In the genomic region with DNA sequence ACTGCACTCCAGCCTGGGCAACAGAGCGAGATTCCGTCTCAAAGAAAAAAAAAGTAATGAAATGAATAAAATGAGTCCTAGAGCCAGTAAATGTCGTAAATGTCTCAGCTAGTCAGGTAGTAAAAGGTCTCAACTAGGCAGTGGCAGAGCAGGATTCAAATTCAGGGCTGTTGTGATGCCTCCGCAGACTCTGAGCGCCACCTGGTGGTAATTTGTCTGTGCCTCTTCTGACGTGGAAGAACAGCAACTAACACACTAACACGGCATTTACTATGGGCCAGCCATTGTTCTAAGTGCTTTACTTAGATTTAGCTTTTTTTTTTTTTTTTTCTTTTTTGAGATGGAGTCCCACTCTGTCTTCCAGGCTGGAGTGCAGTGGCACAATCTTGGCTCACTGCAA, we compare ENCODE assay signal across 8 cellular contexts. TPM values are rescaled to one million over a fixed set of nuclear protein-coding genes. Genes with fewer than 3 reads are reported as not detected.
DNase-seq lines count a peak whose midpoint lies in the region; ATAC-seq and TF ChIP-seq lines count a peak whose summit lies in the region.

No MANE protein-coding gene starts in this region.

- no peaks in the 10 kb centered on the region for H4K20me1 ChIP-seq in DOHH2 (ENCODE audit: control insufficient read depth, insufficient read depth, low read depth, low read length)

- H3K4me1 ChIP-seq in DOHH2 (ENCODE audit: control insufficient read depth, low read length) (no peaks in the 10 kb centered on the region), cardiac muscle cell (ENCODE audit: low read depth) (no peaks in the 10 kb centered on the region), psoas muscle (no peaks in the 10 kb centered on the region), aorta (ENCODE audit: control insufficient read depth in 1 of 2, insufficient read depth in 2 of 2, low read length in 2 of 2) (no peaks in the 10 kb centered on the region)

- H3K27me3 ChIP-seq in DOHH2 (ENCODE audit: control insufficient read depth, low read length) (no peaks in the 10 kb centered on the region), MG63 (no peaks in the 10 kb centered on the region), cardiac muscle cell (no peaks in the 10 kb centered on the region), psoas muscle (ENCODE audit: insufficient read depth in 3 of 3, low read length in 2 of 3) (no peaks in the 10 kb centered on the region), aorta (ENCODE audit: control insufficient read depth in 1 of 2, insufficient read depth in 2 of 2, low read length in 1 of 2) (no peaks in the 10 kb centered on the region)

- no peaks in the 10 kb centered on the region for H3F3A ChIP-seq in DOHH2 (ENCODE audit: control insufficient read depth, insufficient read depth)

- no peak overlapping the region for H3K4me2 ChIP-seq in DOHH2 (ENCODE audit: low read length)

- DNase-seq in MG63 (peak; percentile 75), SKM-1 (lab: John Stamatoyannopoulos, UW; ENCODE audit: unreplicated experiment) (peak; percentile 46), cardiac muscle cell (ENCODE audit: low read depth in 1 of 2, low spot score in 1 of 2) (peak; percentile 70 to 92), psoas muscle (peak; percentile 61 to 82), aorta (peak; percentile 87 to 88)
- DNase-seq in activated naive CD4-positive, alpha-beta T cell treated with anti-CD3 and anti-CD28 coated beads, Interleukin-2, amount 50 U/mL, for 16 hours = peak; percentile 87

- intact Hi-C loops in psoas muscle (cut with DNase I) (loop anchor here (10.0 kb wide), 2 partner anchors 170 to 480 kb away; no protein-coding TSS in a partner anchor), aorta (cut with DNase I) (loop anchor here (5.0 to 10.0 kb wide), 3 partner anchors 170 to 480 kb away; no protein-coding TSS in a partner anchor)

- no peaks in the 10 kb centered on the region for H3K9me2 ChIP-seq in DOHH2 (replicated peaks; ENCODE audit: control insufficient read depth, low read length)

- H3K36me3 ChIP-seq in DOHH2 (ENCODE audit: control insufficient read depth, low read length) (no peaks in the 10 kb centered on the region), MG63 (no peaks in the 10 kb centered on the region), cardiac muscle cell (no peaks in the 10 kb centered on the region), psoas muscle (ENCODE audit: insufficient read depth in 1 of 2, low read depth in 1 of 2) (no peaks in the 10 kb centered on the region), aorta (ENCODE audit: control insufficient read depth in 1 of 2, insufficient read depth in 2 of 2, low read length in 1 of 2) (no peaks in the 10 kb centered on the region)

- no peaks in the 10 kb centered on the region for H3K79me2 ChIP-seq in DOHH2 (ENCODE audit: control insufficient read depth, low read length)

- H3K27ac ChIP-seq in DOHH2 (ENCODE audit: low read depth, low read length) (no peak overlapping the region), cardiac muscle cell (no peak overlapping the region), psoas muscle (no peak overlapping the region), aorta (ENCODE audit: low read depth in 1 of 2, low read length in 2 of 2) (no peak overlapping the region)

- H3K9me3 ChIP-seq in DOHH2 (ENCODE audit: control insufficient read depth, insufficient read depth, low read length) = no peaks in the 10 kb centered on the region
- H3K9me3 ChIP-seq in MG63 = no peaks in the 10 kb centered on the region
- H3K9me3 ChIP-seq in cardiac muscle cell (ENCODE audit: low read depth) = no peaks in the 10 kb centered on the region
- H3K9me3 ChIP-seq in psoas muscle = no peaks in the 10 kb centered on the region
- H3K9me3 ChIP-seq in aorta (ENCODE audit: control insufficient read depth, low read length) = no peaks in the 10 kb centered on the region

- WGBS in psoas muscle, 3 donors = 22 to 32% (median 27%) methylated on average over 7 of the region's 7 CpGs
- 22 to 28% methylated on average over 7 of the region's 7 CpGs for WGBS in aorta, 2 donors

- peak; percentile 81 for TF ChIP-seq CTCF in DOHH2 (IDR thresholded peaks at IDR 0.05; ENCODE audit: low read depth, low read length, poor library complexity, severe bottlenecking)
- peak; percentile 74 for TF ChIP-seq CTCF in cardiac muscle cell (IDR thresholded peaks at IDR 0.05; ENCODE audit: low read depth, low read length)
- peak; percentile 64 for TF ChIP-seq CTCF in psoas muscle (IDR thresholded peaks at IDR 0.05)

- ATAC-seq in psoas muscle = peak in 1 of 4 donors; percentile 47
- peak; percentile 68 for ATAC-seq in aorta (ENCODE audit: low FRiP score)
- no peak for ATAC-seq in GM21390 (IDR thresholded peaks at IDR 0.05; ENCODE audit: unreplicated experiment)

- H3K4me3 ChIP-seq in DOHH2 (ENCODE audit: low read length) = no peak overlapping the region
- H3K4me3 ChIP-seq in MG63 = no peak overlapping the region
- H3K4me3 ChIP-seq in cardiac muscle cell = no peak overlapping the region
- no peak overlapping the region for H3K4me3 ChIP-seq in psoas muscle
- no peak overlapping the region for H3K4me3 ChIP-seq in aorta (ENCODE audit: low read length in 2 of 2)

RNA-seq across cellular contexts. Expression of a gene that starts 30.2 kb away (rescaled TPM):
- not detected in 2 replicates for total RNA-seq in MG63 (2014; rRNA removed; shearing (Covaris generic); ENCODE audit: low replicate concordance)
- total RNA-seq in cardiac muscle cell = not detected in 2 replicates
- polyA plus RNA-seq in cardiac muscle cell = not detected in 2 replicates
- total RNA-seq in psoas muscle = not detected
- polyA plus RNA-seq in psoas muscle = not detected
- not detected for total RNA-seq in aorta
- polyA plus RNA-seq in aorta = not detected

RNA-seq across cellular contexts. Expression of a gene that starts 48.6 kb away (rescaled TPM):
- 3.9 and 5.0 TPM in 2 replicates for total RNA-seq in MG63 (2014; rRNA removed; shearing (Covaris generic); ENCODE audit: low replicate concordance)
- 1.7 and 1.8 TPM in 2 replicates for total RNA-seq in cardiac muscle cell
- 0.60 and 2.3 TPM in 2 replicates for polyA plus RNA-seq in cardiac muscle cell
- total RNA-seq in psoas muscle = 1 to 10 TPM in 1 of 4 donors, under 1 TPM in 3; 0.27 to 1.1 (median 0.62) TPM
- under 1 TPM; 0.10 to 0.56 (median 0.26) TPM for polyA plus RNA-seq in psoas muscle
- total RNA-seq in aorta = 1 to 10 TPM; 1.7 to 2.5 TPM
- polyA plus RNA-seq in aorta = 10 to 100 TPM in 1 of 2 donors, not detected in 1; 11.5 TPM

RNA-seq across cellular contexts. Expression of a gene that starts 56.2 kb away (rescaled TPM):
- total RNA-seq in MG63 (2014; rRNA removed; shearing (Covaris generic); ENCODE audit: low replicate concordance) = not detected in 2 replicates
- total RNA-seq in cardiac muscle cell (not detected in 2 replicates), psoas muscle (not detected), aorta (not detected)
- polyA plus RNA-seq in cardiac muscle cell (not detected in 2 replicates), psoas muscle (not detected), aorta (not detected)
